Comparison of ENCODE assay signal across 23 cellular contexts in the genomic region with DNA sequence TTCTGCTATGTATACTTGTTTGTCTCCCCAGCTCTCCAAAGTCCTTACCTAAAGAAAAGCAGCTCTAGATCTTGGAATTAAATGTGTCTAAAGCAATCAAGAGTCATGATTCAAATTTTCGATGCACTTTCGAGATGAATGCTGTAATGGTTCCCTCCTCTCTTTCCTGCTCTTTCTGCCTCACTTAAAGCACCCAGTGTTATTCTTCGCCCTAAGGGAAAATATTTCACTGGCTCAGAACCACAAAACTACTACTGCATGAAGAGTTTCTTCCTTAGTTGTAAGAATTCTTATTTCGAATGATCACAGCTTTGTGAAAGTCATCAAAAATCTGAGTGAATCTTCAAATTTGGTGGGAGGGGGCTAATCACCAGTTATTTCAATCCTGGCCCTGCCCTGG.
"Had no signal": no experiment of that assay in that cellular context is flagged by ENCODE, and none has a peak within 500 bp of the region (broad histone marks: within the 10 kb centered on the region; RNA-seq: fewer than 3 reads in every experiment).

No MANE protein-coding gene starts in this region.

- DNase-seq: activated CD4-positive, alpha-beta T cell treated with anti-CD3 and anti-CD28 coated beads, Interleukin-2, amount 50 U/mL, for 1 hour; activated CD4-positive, CD25-positive, alpha-beta regulatory T cell treated with anti-CD3 and anti-CD28 coated beads, Interleukin-2, amount 50 U/mL, for 72 hours; activated CD8-positive, alpha-beta memory T cell treated with anti-CD3 and anti-CD28 coated beads for 24 hours; activated CD8-positive, alpha-beta memory T cell treated with anti-CD3 and anti-CD28 coated beads, Interleukin-2, amount 50 U/mL, for 48 hours; activated effector memory CD4-positive, alpha-beta T cell treated with Interleukin-2 at 50 U/mL for 16 hours; activated naive CD4-positive, alpha-beta T cell treated with anti-CD3 and anti-CD28 coated beads, Interleukin-2, amount 10 ng/mL, durations not matched to agents 7 days and 5 days; activated naive CD8-positive, alpha-beta T cell treated with anti-CD3 and anti-CD28 coated beads, Interleukin-2, amount 50 U/mL, for 24 hours; activated T-cell treated with anti-CD3 and anti-CD28 coated beads, Interleukin-2, amount 50 U/mL, for 48 hours; cortex of kidney; effector CD4-positive, alpha-beta T cell; left cardiac atrium; mesendoderm; naive thymus-derived CD8-positive, alpha-beta T cell; stimulated activated CD4-positive, alpha-beta T cell treated with anti-CD3 and anti-CD28 coated beads, Interleukin-4, amount 100 ng/mL, for 1 hour; stimulated activated naive CD8-positive, alpha-beta T cell treated with anti-CD3 and anti-CD28 coated beads, Interleukin-15, amount 100 ng/mL, for 72 hours; T-helper 2 cell; upper lobe of left lung had no signal

- H3K27me3 ChIP-seq: ascending aorta, hepatocyte, suprapubic skin, upper lobe of left lung had no signal

- H3K4me1 ChIP-seq: suprapubic skin, upper lobe of left lung had no signal

- H3K4me3 ChIP-seq: ascending aorta, hepatocyte, smooth muscle cell, suprapubic skin, upper lobe of left lung had no signal

- H3K27ac ChIP-seq: hepatocyte, parathyroid adenoma, suprapubic skin, upper lobe of left lung, VCaP had no signal

- H3K9me3 ChIP-seq: ascending aorta, suprapubic skin, upper lobe of left lung had no signal
